In the genomic region with DNA sequence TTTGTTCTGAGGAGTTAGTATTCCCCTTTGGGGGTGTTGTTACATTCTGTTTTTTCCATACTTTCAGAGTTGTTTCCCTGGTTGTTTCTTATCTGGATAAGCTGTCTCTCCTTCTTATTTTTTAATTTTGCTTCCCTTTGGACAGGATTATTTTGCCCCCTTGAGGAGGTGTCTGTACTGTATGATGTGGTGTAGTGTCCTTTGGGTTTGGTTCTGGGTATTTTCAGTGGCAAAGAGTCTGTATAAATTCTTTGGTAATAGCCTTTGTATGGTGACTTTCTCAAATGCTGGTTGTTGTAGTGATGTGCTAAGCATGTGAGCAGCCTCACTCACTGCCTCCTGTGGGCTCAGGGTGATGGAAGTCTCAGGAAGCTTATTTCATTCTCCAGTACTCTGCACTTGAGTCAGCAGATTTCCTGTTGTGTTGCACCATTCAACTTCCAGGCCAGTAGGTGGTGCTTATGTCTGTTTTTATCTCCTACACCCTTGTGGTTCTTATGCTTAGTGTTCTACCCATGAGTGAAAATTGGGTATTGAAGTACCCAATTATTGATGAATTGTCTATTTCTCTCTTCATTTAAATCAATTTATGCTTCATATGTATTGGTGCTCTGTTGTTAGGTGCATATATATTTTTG, we compare ENCODE assay signal across 8 cellular contexts.
DNase-seq lines count a peak whose midpoint lies in the region; ATAC-seq and TF ChIP-seq lines count a peak whose summit lies in the region.

No MANE protein-coding gene starts in this region.

- no peaks in the 10 kb centered on the region for H3K36me3 Mint-ChIP-seq in endothelial cell (ENCODE audit: low read depth, unreplicated experiment)
- peaks cover 0 to 5% of the 10 kb centered on the region in 2 donors for H3K36me3 Mint-ChIP-seq in stimulated activated naive B cell treated with anti-CD40 and anti-IgM and Interleukin-4, amounts not matched to agents 10 μg/mL and 1 μg/mL and 100 μg/mL, for 72 hours

- H3K27me3 Mint-ChIP-seq in endothelial cell (ENCODE audit: unreplicated experiment), result no peaks in the 10 kb centered on the region
- H3K27me3 Mint-ChIP-seq in stimulated activated naive B cell treated with anti-CD40 and anti-IgM and Interleukin-4, amounts not matched to agents 10 μg/mL and 1 μg/mL and 100 μg/mL, for 72 hours, result peaks cover 12 to 22% of the 10 kb centered on the region in 2 donors

- H3K4me1 ChIP-seq in NT2/D1 (ENCODE audit: insufficient read depth, insufficient read length), result no peaks in the 10 kb centered on the region

- H3K9me3 ChIP-seq in NT2/D1 (ENCODE audit: insufficient read depth, low read length), result no peaks in the 10 kb centered on the region

- H3K4me3 ChIP-seq in AG09309 (ENCODE audit: control insufficient read depth, low read depth, low read length), result no peak overlapping the region
- H3K4me3 ChIP-seq in NT2/D1 (ENCODE audit: insufficient read length, low read depth), result no peak overlapping the region

- no peak overlapping the region for H3K9ac ChIP-seq in NT2/D1 (ENCODE audit: insufficient read length, low read depth)

- H3K9me3 Mint-ChIP-seq in endothelial cell (ENCODE audit: unreplicated experiment), result no peaks in the 10 kb centered on the region
- peaks cover 11 to 12% of the 10 kb centered on the region in 2 donors for H3K9me3 Mint-ChIP-seq in stimulated activated naive B cell treated with anti-CD40 and anti-IgM and Interleukin-4, amounts not matched to agents 10 μg/mL and 1 μg/mL and 100 μg/mL, for 72 hours

- H3K36me3 ChIP-seq in NT2/D1 (ENCODE audit: insufficient read depth, insufficient read length, low read length), result no peaks in the 10 kb centered on the region

- H3K4me1 Mint-ChIP-seq in endothelial cell (ENCODE audit: unreplicated experiment), result no peaks in the 10 kb centered on the region
- H3K4me1 Mint-ChIP-seq in stimulated activated naive B cell treated with anti-CD40 and anti-IgM and Interleukin-4, amounts not matched to agents 10 μg/mL and 1 μg/mL and 100 μg/mL, for 72 hours, result peaks cover 0 to 2% of the 10 kb centered on the region in 2 donors

- H3K27ac Mint-ChIP-seq in endothelial cell (ENCODE audit: unreplicated experiment), result no peak overlapping the region
- peak overlapping the region; percentile 26 for H3K27ac Mint-ChIP-seq in stimulated activated naive B cell treated with anti-CD40 and anti-IgM and Interleukin-4, amounts not matched to agents 10 μg/mL and 1 μg/mL and 100 μg/mL, for 72 hours

- ATAC-seq in HG02798 (IDR thresholded peaks at IDR 0.05; ENCODE audit: poor library complexity, unreplicated experiment), result peak; percentile 88
- ATAC-seq in stimulated activated naive B cell treated with anti-CD40 and anti-IgM and Interleukin-4, amounts not matched to agents 10 μg/mL and 1 μg/mL and 100 μg/mL, for 72 hours (replicated peaks), result peak; percentile 76 to 81

- H3K4me3 Mint-ChIP-seq in endothelial cell (ENCODE audit: unreplicated experiment), result no peak overlapping the region
- no peak overlapping the region for H3K4me3 Mint-ChIP-seq in stimulated activated naive B cell treated with anti-CD40 and anti-IgM and Interleukin-4, amounts not matched to agents 10 μg/mL and 1 μg/mL and 100 μg/mL, for 72 hours

- no peaks in the 10 kb centered on the region for H3K27me3 ChIP-seq in NT2/D1 (ENCODE audit: insufficient read depth, insufficient read length)

- TF ChIP-seq CTCF in AG09309 (IDR thresholded peaks at IDR 0.05; ENCODE audit: control insufficient read depth, insufficient read depth, low read depth, low read length, missing control alignments) (peak; percentile 36), GM12872 (IDR thresholded peaks at IDR 0.05; ENCODE audit: insufficient read depth, low read depth, low read length) (peak; percentile 66), endothelial cell (IDR thresholded peaks at IDR 0.05; ENCODE audit: unreplicated experiment) (no peak)

- DNase-seq in AG09309 (ENCODE audit: low read depth) (peak; percentile 16), NT2/D1 (ENCODE audit: low read depth, low spot score) (peak; percentile 56), endothelial cell (ENCODE audit: low spot score) (peak; percentile 7)
- DNase-seq in stimulated activated naive B cell treated with anti-CD40 and anti-IgM and Interleukin-4, amounts not matched to agents 10 μg/mL and 1 μg/mL and 100 μg/mL, for 72 hours, result no peak
- DNase-seq in stimulated activated CD4-positive, alpha-beta T cell treated with anti-CD3 and anti-CD28 coated beads, Interleukin-2, amount 100 ng/mL, for 48 hours, result no peak
- no peak for DNase-seq in activated effector memory CD4-positive, alpha-beta T cell treated with anti-CD3 and anti-CD28 coated beads, Interleukin-2, amount 50 U/mL, for 16 hours

Comparison
In these comparisons a context has a peak if more than half of its experiments do, and no peak if none do; other contexts are left out.
1. DNase-seq: peak in AG09309 (single experiment), NT2/D1 (single experiment) and endothelial cell (single experiment); none in stimulated activated naive B cell treated with anti-CD40 and anti-IgM and Interleukin-4, amounts not matched to agents 10 μg/mL and 1 μg/mL and 100 μg/mL, for 72 hours (single experiment), stimulated activated CD4-positive, alpha-beta T cell treated with anti-CD3 and anti-CD28 coated beads, Interleukin-2, amount 100 ng/mL, for 48 hours (0 of 2) and activated effector memory CD4-positive, alpha-beta T cell treated with anti-CD3 and anti-CD28 coated beads, Interleukin-2, amount 50 U/mL, for 16 hours (single experiment).